ENCODE assay signal across 1 cellular context in genomic region chr11:68929706-68930605, GRCh38.
TF ChIP-seq lines count a peak whose summit lies in the region.

No MANE protein-coding gene starts in this region.

TF ChIP-seq in GM23338, 12 proteins besides CTCF, POLR2A, EP300 and RAD21 (continued from another document):
- TF ChIP-seq ZNF462 (CRISPR knock-in tag; IDR thresholded peaks at IDR 0.05) (no peak), ZNF114 (CRISPR knock-in tag; IDR thresholded peaks at IDR 0.05) (no peak), ETS1 (IDR thresholded peaks at IDR 0.05) (no peak), REST (IDR thresholded peaks at IDR 0.05; ENCODE audit: unreplicated experiment) (no peak), EZH2phosphoT487 (IDR thresholded peaks at IDR 0.05; ENCODE audit: unreplicated experiment) (no peak), JUNB (IDR thresholded peaks at IDR 0.05; ENCODE audit: unreplicated experiment) (no peak), NANOG (IDR thresholded peaks at IDR 0.05; ENCODE audit: borderline replicate concordance) (no peak)
TF ChIP-seq in GM23338: peak in this region for 0.
